ENCODE assay signal across 8 cellular contexts in the genomic region with DNA sequence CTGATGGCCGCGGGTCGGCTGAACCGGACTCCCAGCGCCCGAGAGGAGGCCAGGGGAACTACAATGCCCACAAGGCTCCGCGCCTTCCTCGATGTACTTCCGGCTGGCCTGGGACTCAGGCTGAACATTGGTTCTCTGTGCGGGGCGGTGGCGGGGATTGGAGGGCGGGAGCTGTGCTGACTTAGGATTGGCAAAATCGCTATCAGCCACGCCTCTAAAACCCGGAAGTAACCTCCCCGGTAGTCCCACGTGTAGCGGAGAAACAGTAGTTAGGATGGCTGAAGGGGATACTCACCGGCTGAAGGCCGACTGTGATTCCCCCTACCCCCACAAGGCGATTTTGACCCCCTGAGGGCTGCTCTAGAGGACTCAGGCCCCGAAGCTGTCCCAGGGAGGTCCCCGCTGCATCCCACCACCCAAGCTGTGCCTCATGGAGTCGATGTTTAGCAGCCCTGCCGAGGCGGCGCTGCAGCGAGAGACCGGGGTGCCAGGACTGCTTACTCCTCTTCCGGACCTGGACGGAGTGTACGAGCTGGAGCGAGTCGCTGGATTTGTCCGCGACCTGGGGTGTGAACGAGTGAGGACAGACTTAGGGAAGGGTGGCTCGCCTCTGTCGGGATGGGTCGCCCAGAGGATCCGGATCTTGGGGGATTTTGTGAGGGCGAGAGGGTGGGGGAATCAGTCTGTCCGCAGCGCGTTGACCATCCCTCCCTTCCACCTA. TPM values are rescaled to one million over a fixed set of nuclear protein-coding genes. Genes with fewer than 3 reads are reported as not detected.
A peak's percentile ranks its signal among the peaks of the same experiment; 100 is the strongest.
DNase-seq lines count a peak whose midpoint lies in the region; ATAC-seq and TF ChIP-seq lines count a peak whose summit lies in the region.

A gene with protein sequence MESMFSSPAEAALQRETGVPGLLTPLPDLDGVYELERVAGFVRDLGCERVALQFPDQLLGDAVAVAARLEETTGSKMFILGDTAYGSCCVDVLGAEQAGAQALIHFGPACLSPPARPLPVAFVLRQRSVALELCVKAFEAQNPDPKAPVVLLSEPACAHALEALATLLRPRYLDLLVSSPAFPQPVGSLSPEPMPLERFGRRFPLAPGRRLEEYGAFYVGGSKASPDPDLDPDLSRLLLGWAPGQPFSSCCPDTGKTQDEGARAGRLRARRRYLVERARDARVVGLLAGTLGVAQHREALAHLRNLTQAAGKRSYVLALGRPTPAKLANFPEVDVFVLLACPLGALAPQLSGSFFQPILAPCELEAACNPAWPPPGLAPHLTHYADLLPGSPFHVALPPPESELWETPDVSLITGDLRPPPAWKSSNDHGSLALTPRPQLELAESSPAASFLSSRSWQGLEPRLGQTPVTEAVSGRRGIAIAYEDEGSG (plus strand): TSS at position 265 of the 721 bp plus-strand sequence. CDS start 166 bp downstream, at position 431.

- H3K27me3 ChIP-seq in adrenal gland (no peaks in the 10 kb centered on the region), heart right ventricle (no peaks in the 10 kb centered on the region), upper lobe of right lung (no peaks in the 10 kb centered on the region)

- TF ChIP-seq CTCF in GM12875 (IDR thresholded peaks at IDR 0.05; ENCODE audit: borderline replicate concordance, insufficient read depth, low read depth, low read length) (no peak), adrenal gland (IDR thresholded peaks at IDR 0.05) (peak in 2 of 6 experiments; percentile 15 to 19), heart right ventricle (IDR thresholded peaks at IDR 0.05) (no peak), upper lobe of right lung (IDR thresholded peaks at IDR 0.05) (no peak)

- intact Hi-C loops in adrenal gland (cut with DNase I), result no loop called here
- intact Hi-C loops in heart right ventricle (cut with DNase I), result loop anchor here in 1 of 10 donors (2.0 kb wide), 1 partner anchor 23 kb away; a partner anchor contains a TSS
- intact Hi-C loops in posterior vena cava (cut with DNase I), result no loop called here
- intact Hi-C loops in upper lobe of right lung (cut with DNase I), result no loop called here

- DNase-seq in NCI-H146 (lab: John Stamatoyannopoulos, UW) (peak; percentile 94), T-helper 1 cell (peak; percentile 89 to 96 (median 94)), adrenal gland (peak; percentile 96 to 99 (median 98)), heart right ventricle (peak; percentile 96 to 98), posterior vena cava (ENCODE audit: low spot score) (peak; percentile 99), upper lobe of right lung (peak; percentile 98)

- TF ChIP-seq POLR2A in adrenal gland (IDR thresholded peaks at IDR 0.05), result no peak

- H3K27ac ChIP-seq in adrenal gland, result peak within 1 kb of the TSS in 1 of 5 donors; percentile 33
- H3K27ac ChIP-seq in heart right ventricle, result peak within 1 kb of the TSS in 8 of 10 donors; percentile 12 to 65 (median 47)
- H3K27ac ChIP-seq in upper lobe of right lung, result peak within 1 kb of the TSS; percentile 17

- H3K4me1 ChIP-seq in adrenal gland (replicated peaks in 1 of 2), result peaks cover 10 to 18% of the 10 kb centered on the region in 2 donors
- peaks cover 4 to 26% (median 18%) of the 10 kb centered on the region in 9 donors for H3K4me1 ChIP-seq in heart right ventricle
- peaks cover 12% of the 10 kb centered on the region for H3K4me1 ChIP-seq in upper lobe of right lung

- peak within 1 kb of the TSS; percentile 96 for H3K4me3 ChIP-seq in GM12875 (ENCODE audit: low read depth, low read length)
- H3K4me3 ChIP-seq in adrenal gland, result peak within 1 kb of the TSS; percentile 7 to 96 (median 80)
- H3K4me3 ChIP-seq in heart right ventricle, result peak within 1 kb of the TSS; percentile 59 to 95 (median 91)
- peak within 1 kb of the TSS; percentile 93 for H3K4me3 ChIP-seq in upper lobe of right lung

- no peaks in the 10 kb centered on the region for H3K9me3 ChIP-seq in adrenal gland (replicated peaks in 1 of 3)
- H3K9me3 ChIP-seq in heart right ventricle, result no peaks in the 10 kb centered on the region
- H3K9me3 ChIP-seq in upper lobe of right lung, result no peaks in the 10 kb centered on the region

- ATAC-seq in HG02798 (IDR thresholded peaks at IDR 0.05; ENCODE audit: poor library complexity, unreplicated experiment) (peak; percentile 78), heart right ventricle (peak; percentile 88 to 95 (median 94)), upper lobe of right lung (peak; percentile 94)

- H3K36me3 ChIP-seq in adrenal gland (replicated peaks in 1 of 2), result peaks cover 0 to 17% of the 10 kb centered on the region in 2 donors
- H3K36me3 ChIP-seq in heart right ventricle, result peaks cover 0 to 51% (median 6%) of the 10 kb centered on the region in 9 donors
- peaks cover 13% of the 10 kb centered on the region for H3K36me3 ChIP-seq in upper lobe of right lung

- WGBS in adrenal gland, 4 donors, result 0 to 1% (median 1%) methylated on average over 25 to 47 of the region's 47 CpGs
- WGBS in heart right ventricle, 2 donors, result 1% methylated on average over 47 of the region's 47 CpGs

RNA-seq across cellular contexts. Expression of the gene that starts here (rescaled TPM):
- 10 to 100 TPM; 12.0 to 48.0 (median 22.0) TPM for total RNA-seq in adrenal gland
- polyA plus RNA-seq in adrenal gland, result 10 to 100 TPM; 19.1 to 29.1 (median 24.6) TPM
- 10 to 100 TPM; 10.7 to 22.0 (median 14.3) TPM for total RNA-seq in heart right ventricle
- 10 to 100 TPM in 1 of 2 donors, 1 to 10 TPM in 1; 9.4 to 33.7 TPM for polyA plus RNA-seq in heart right ventricle
- 10 to 100 TPM; 13.5 to 14.5 TPM for total RNA-seq in posterior vena cava
- total RNA-seq in upper lobe of right lung, result 18.8 TPM
